ENCODE assay signal across 10 cellular contexts in the genomic region with DNA sequence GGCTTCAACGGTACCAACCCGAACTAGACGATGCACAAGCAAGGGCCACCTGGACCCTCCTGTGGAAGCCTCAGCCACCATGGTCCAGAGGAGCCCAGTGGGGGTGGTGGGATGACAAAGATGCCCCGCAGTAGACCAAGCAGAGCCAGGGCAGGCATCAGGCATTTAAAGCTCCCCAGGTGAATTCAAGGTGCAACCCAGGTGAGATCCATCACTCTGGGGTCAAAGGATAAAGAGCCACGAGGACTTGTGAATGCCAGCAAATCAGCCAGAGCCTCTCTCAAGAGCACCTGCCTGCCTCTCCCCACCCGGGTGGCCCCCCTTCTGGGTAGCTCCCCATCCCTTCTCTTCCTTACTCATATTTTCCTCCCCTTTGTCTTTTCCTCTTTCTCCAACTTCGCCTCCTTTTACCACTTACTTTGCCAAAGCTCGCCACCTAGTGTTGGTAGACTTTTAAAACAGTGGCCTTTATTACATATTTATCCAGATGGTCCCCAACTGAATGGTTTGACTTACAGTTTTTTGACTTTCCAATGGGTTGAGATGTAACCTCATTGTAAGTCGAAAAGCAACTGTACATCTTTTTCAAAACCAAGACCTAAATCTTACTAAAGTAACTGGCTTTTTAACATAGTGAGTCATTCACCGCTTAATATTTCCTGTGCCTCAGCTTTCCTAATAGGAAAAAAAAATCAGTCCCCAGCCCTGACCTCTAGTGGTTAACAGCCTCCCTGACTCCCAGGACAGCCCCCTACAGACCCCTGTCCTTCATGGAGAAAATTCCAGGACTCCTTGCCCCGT. TPM values are rescaled to one million over a fixed set of nuclear protein-coding genes. Genes with fewer than 3 reads are reported as not detected.
DNase-seq lines count a peak whose midpoint lies in the region; ATAC-seq and TF ChIP-seq lines count a peak whose summit lies in the region.
"Had no signal": no experiment of that assay in that cellular context is flagged by ENCODE, and none has a peak within 500 bp of the region (broad histone marks: within the 10 kb centered on the region; RNA-seq: fewer than 3 reads in every experiment).

No MANE protein-coding gene starts in this region.

- H3K4me1 ChIP-seq in DND-41 (ENCODE audit: insufficient read depth, low read length) = no peaks in the 10 kb centered on the region

- no peak overlapping the region for H3K9ac ChIP-seq in DND-41 (ENCODE audit: low read depth, low read length)

- H3K36me3 Mint-ChIP-seq in activated CD8-positive, alpha-beta T cell treated with anti-CD3 and anti-CD28 coated beads, Interleukin-2, amount 10 ng/mL, durations not matched to agents 7 days and 5 days (ENCODE audit: low read depth) = no peaks in the 10 kb centered on the region
- H3K36me3 Mint-ChIP-seq in glutamatergic neuron (ENCODE audit: unreplicated experiment) = peaks cover 9% of the 10 kb centered on the region

- no peaks in the 10 kb centered on the region for H3K79me2 ChIP-seq in DND-41 (ENCODE audit: insufficient read depth, low read length)

- peak; percentile 68 for TF ChIP-seq CTCF in DND-41 (IDR thresholded peaks at IDR 0.05; ENCODE audit: borderline replicate concordance, extremely low read depth, low read length, poor library complexity, severe bottlenecking)
- TF ChIP-seq CTCF in glutamatergic neuron (IDR thresholded peaks at IDR 0.05; ENCODE audit: partially characterized antibody, unreplicated experiment) = peak; percentile 61

- peak; percentile 55 for ATAC-seq in DND-41 (ENCODE audit: insufficient read depth, low read depth)
- peak; percentile 34 for ATAC-seq in activated CD8-positive, alpha-beta T cell treated with anti-CD3 and anti-CD28 coated beads, Interleukin-2, amount 10 ng/mL, durations not matched to agents 7 days and 5 days
- peak; percentile 36 for ATAC-seq in sciatic nerve
- no peak for ATAC-seq in HG02840 (IDR thresholded peaks at IDR 0.05; ENCODE audit: low FRiP score, unreplicated experiment)

- peaks cover 2% of the 10 kb centered on the region for H3K27me3 ChIP-seq in DND-41 (ENCODE audit: insufficient read depth, low read length, poor library complexity)

- H3K27ac ChIP-seq in DND-41 (ENCODE audit: low read length) = no peak overlapping the region
- H3K27ac ChIP-seq: epithelial cell of prostate had no signal

- H4K20me1 ChIP-seq in DND-41 (ENCODE audit: insufficient read depth, low read length) = no peaks in the 10 kb centered on the region

- no peaks in the 10 kb centered on the region for H3K36me3 ChIP-seq in DND-41 (ENCODE audit: insufficient read depth, low read length)

- POLR2A ChIA-PET in activated CD8-positive, alpha-beta T cell treated with anti-CD3 and anti-CD28 coated beads, Interleukin-2, amount 10 ng/mL, durations not matched to agents 7 days and 5 days (lab: Charles Lee) = no interaction called here

- DNase-seq in A172 (ENCODE audit: low spot score) = peak; percentile 52
- DNase-seq in DND-41 = peak; percentile 35
- DNase-seq in NCI-H1694 treated with DMSO at 0.1 percent for 48 hours (lab: John Stamatoyannopoulos, UW) = peak; percentile 40
- DNase-seq in activated CD8-positive, alpha-beta T cell treated with anti-CD3 and anti-CD28 coated beads, Interleukin-2, amount 10 ng/mL, durations not matched to agents 7 days and 5 days = peak; percentile 50
- no peak for DNase-seq in glutamatergic neuron
- peak; percentile 38 for DNase-seq in sciatic nerve (ENCODE audit: low spot score)
- DNase-seq in GM19240 (ENCODE audit: insufficient read length, low spot score) = no peak

- no peak overlapping the region for H3K4me3 Mint-ChIP-seq in activated CD8-positive, alpha-beta T cell treated with anti-CD3 and anti-CD28 coated beads, Interleukin-2, amount 10 ng/mL, durations not matched to agents 7 days and 5 days
- H3K4me3 Mint-ChIP-seq in glutamatergic neuron (ENCODE audit: unreplicated experiment) = no peak overlapping the region
- H3K4me3 Mint-ChIP-seq: stimulated activated naive CD8-positive, alpha-beta T cell treated with anti-CD3 and anti-CD28 coated beads, Interleukin-15, Interleukin-2, amounts not matched to agents 100 ng/mL and 50 ng/mL, for 24 hours had no signal

- H3K27ac Mint-ChIP-seq in activated CD8-positive, alpha-beta T cell treated with anti-CD3 and anti-CD28 coated beads, Interleukin-2, amount 10 ng/mL, durations not matched to agents 7 days and 5 days = no peak overlapping the region
- no peak overlapping the region for H3K27ac Mint-ChIP-seq in glutamatergic neuron (ENCODE audit: unreplicated experiment)
- H3K27ac Mint-ChIP-seq: stimulated activated naive CD8-positive, alpha-beta T cell treated with anti-CD3 and anti-CD28 coated beads, Interleukin-15, Interleukin-2, amounts not matched to agents 100 ng/mL and 50 ng/mL, for 24 hours had no signal

- H3K9me3 ChIP-seq in DND-41 (ENCODE audit: insufficient read depth, low read length, severe bottlenecking) = no peaks in the 10 kb centered on the region

- peaks cover 2% of the 10 kb centered on the region for H3K27me3 Mint-ChIP-seq in activated CD8-positive, alpha-beta T cell treated with anti-CD3 and anti-CD28 coated beads, Interleukin-2, amount 10 ng/mL, durations not matched to agents 7 days and 5 days (ENCODE audit: low read depth)
- peaks cover 8% of the 10 kb centered on the region for H3K27me3 Mint-ChIP-seq in glutamatergic neuron (ENCODE audit: unreplicated experiment)

- H3K4me1 Mint-ChIP-seq in activated CD8-positive, alpha-beta T cell treated with anti-CD3 and anti-CD28 coated beads, Interleukin-2, amount 10 ng/mL, durations not matched to agents 7 days and 5 days (ENCODE audit: low read depth) = no peaks in the 10 kb centered on the region
- no peaks in the 10 kb centered on the region for H3K4me1 Mint-ChIP-seq in glutamatergic neuron (ENCODE audit: low read depth, unreplicated experiment)

- no peak overlapping the region for H3K4me3 ChIP-seq in DND-41 (ENCODE audit: low read depth in 1 of 2, low read length in 2 of 2)

- CTCF ChIA-PET in activated CD8-positive, alpha-beta T cell treated with anti-CD3 and anti-CD28 coated beads, Interleukin-2, amount 10 ng/mL, durations not matched to agents 7 days and 5 days (lab: Charles Lee) = interaction anchor here (0.6 to 3.0 kb wide), 13 partner anchors 9 to 230 kb away, joined by 3 to 13 read pairs (median 3); partner anchors contain the start of gene PLA2G4F

- intact Hi-C loops in sciatic nerve (cut with DNase I) = no loop called here

- no peak overlapping the region for H3K4me2 ChIP-seq in DND-41 (ENCODE audit: insufficient read depth, low read length)

- H2AFZ ChIP-seq in DND-41 (ENCODE audit: low read depth, low read length) = no peak overlapping the region

- H3K9me3 Mint-ChIP-seq in activated CD8-positive, alpha-beta T cell treated with anti-CD3 and anti-CD28 coated beads, Interleukin-2, amount 10 ng/mL, durations not matched to agents 7 days and 5 days (ENCODE audit: insufficient read depth) = no peaks in the 10 kb centered on the region
- H3K9me3 Mint-ChIP-seq in glutamatergic neuron (ENCODE audit: unreplicated experiment) = peaks cover 2% of the 10 kb centered on the region
- H3K9me3 Mint-ChIP-seq: stimulated activated naive CD8-positive, alpha-beta T cell treated with anti-CD3 and anti-CD28 coated beads, Interleukin-15, Interleukin-2, amounts not matched to agents 100 ng/mL and 50 ng/mL, for 24 hours had no signal

RNA-seq across cellular contexts. Expression of gene PLA2G4F, which starts 18.8 kb away (rescaled TPM):
- total RNA-seq in A172 (2014; rRNA removed; shearing (Covaris generic)) = not detected in 2 replicates
- not detected for total RNA-seq in activated CD8-positive, alpha-beta T cell treated with anti-CD3 and anti-CD28 coated beads, Interleukin-2, amount 10 ng/mL, durations not matched to agents 7 days and 5 days
- not detected for total RNA-seq in glutamatergic neuron (ENCODE audit: unreplicated experiment)
- not detected for total RNA-seq in sciatic nerve

RNA-seq across cellular contexts. Expression of gene PLA2G4D, which starts 43.3 kb away (rescaled TPM):
- not detected in 2 replicates for total RNA-seq in A172 (2014; rRNA removed; shearing (Covaris generic))
- not detected for total RNA-seq in activated CD8-positive, alpha-beta T cell treated with anti-CD3 and anti-CD28 coated beads, Interleukin-2, amount 10 ng/mL, durations not matched to agents 7 days and 5 days
- not detected for total RNA-seq in glutamatergic neuron (ENCODE audit: unreplicated experiment)
- not detected for total RNA-seq in sciatic nerve

Comparison
In these comparisons a context has a peak if more than half of its experiments do, and no peak if none do; other contexts are left out.
1. DNase-seq: peak in A172 (single experiment), DND-41 (single experiment), NCI-H1694 treated with DMSO at 0.1 percent for 48 hours (single experiment), activated CD8-positive, alpha-beta T cell treated with anti-CD3 and anti-CD28 coated beads, Interleukin-2, amount 10 ng/mL, durations not matched to agents 7 days and 5 days (single experiment) and sciatic nerve (single experiment); none in glutamatergic neuron (single experiment) and GM19240 (single experiment).